In the genomic region with DNA sequence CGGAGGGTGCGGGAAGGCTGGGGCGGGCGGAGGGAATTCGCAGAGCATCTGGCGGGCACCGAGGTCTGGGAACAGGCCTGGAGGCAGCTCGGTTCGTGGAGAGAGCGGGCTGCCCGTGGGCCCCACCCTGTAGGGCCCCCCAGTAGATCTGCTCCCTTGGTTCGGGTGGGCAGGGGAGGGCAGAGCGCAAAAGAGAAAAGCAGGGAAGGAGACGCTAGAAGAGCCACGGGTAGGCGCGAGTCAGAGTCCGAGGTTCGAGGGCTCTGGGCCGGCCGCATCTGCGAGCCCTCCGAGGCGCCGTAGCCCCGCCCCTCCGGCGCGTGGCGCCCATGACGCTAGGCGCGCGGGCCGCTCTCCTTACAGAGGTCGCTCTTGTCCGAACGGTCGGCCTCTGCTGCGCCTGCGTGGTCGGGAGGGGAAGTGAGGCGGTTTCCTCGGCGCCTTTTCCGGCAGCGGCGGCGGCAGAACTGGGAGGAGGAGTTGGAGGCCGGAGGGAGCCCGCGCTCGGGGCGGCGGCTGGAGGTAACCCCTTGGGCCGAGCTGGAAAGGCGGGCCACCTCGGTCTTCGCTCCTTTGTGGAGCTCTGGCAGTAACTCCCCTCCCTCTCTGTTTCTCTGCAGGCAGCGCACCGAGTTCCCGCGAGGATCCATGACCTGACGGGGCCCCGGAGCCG, we compare ENCODE assay signal across 1 cellular context.
TF ChIP-seq lines count a peak whose summit lies in the region.

ARF6 (plus strand) TSS at position 447 of the 673 bp plus-strand sequence. CDS start 655 bp downstream, outside the sequence.

TF ChIP-seq in K562, 482 proteins besides CTCF, POLR2A, EP300 and RAD21 (continued from another document and continues in another):
- TF ChIP-seq SMAD4 (CRISPR knock-in tag; conservative IDR thresholded peaks at IDR 0.05) (peak; percentile 34; the same call in 1 of the 2 replicates), FOXM1 (IDR thresholded peaks at IDR 0.05; ENCODE audit: low read depth) (peak; percentile 4; the same call in 1 of the 2 replicates), FOXM1 (CRISPR knock-in tag; IDR thresholded peaks at IDR 0.05; ENCODE audit: low read depth) (no peak), POLR2G (IDR thresholded peaks at IDR 0.05; ENCODE audit: low read depth, low read length) (peak; percentile 97), HCFC1 (IDR thresholded peaks at IDR 0.05; ENCODE audit: low read depth, low read length) (peak; percentile 45), USF1 (CRISPR knock-in tag; IDR thresholded peaks at IDR 0.05) (0 out of 2 replicates have a peak, but pooled peaks have one; percentile 52), BCOR (IDR thresholded peaks at IDR 0.05) (peak; percentile 3; the same call in 1 of the 2 replicates), ZBED1 (IDR thresholded peaks at IDR 0.05) (0 out of 2 replicates have a peak, but pooled peaks have one; percentile 7), ZNF589 (CRISPR knock-in tag; IDR thresholded peaks at IDR 0.05; ENCODE audit: low read depth) (peak; percentile 16; the same call in 1 of the 2 replicates), ZNF133 (CRISPR knock-in tag; IDR thresholded peaks at IDR 0.05) (no peak), ETV1 (tag; conservative IDR thresholded peaks at IDR 0.05; ENCODE audit: low read depth) (peak; percentile 39; the same call in 1 of the 2 replicates), NR3C1 (CRISPR knock-in tag; IDR thresholded peaks at IDR 0.05) (no peak), U2AF2 (optimal IDR thresholded peaks at IDR 0.05; ENCODE audit: low read depth, low read length) (no peak), KDM1A (IDR thresholded peaks at IDR 0.05) (no peak), L3MBTL2 (IDR thresholded peaks at IDR 0.05) (peak; percentile 88), EP400 (IDR thresholded peaks at IDR 0.05) (peak; percentile 89), XRCC5 (IDR thresholded peaks at IDR 0.05; ENCODE audit: low read depth, low read length) (0 out of 2 replicates have a peak, but pooled peaks have one; percentile 32), TAF1 (IDR thresholded peaks at IDR 0.05; ENCODE audit: control insufficient read depth, extremely low read depth, insufficient read depth, low read length, severe bottlenecking) (peak; percentile 93), HNRNPLL (IDR thresholded peaks at IDR 0.05; ENCODE audit: low read depth, low read length, poor library complexity, severe bottlenecking) (peak; percentile 77), PURB (CRISPR knock-in tag; IDR thresholded peaks at IDR 0.05; ENCODE audit: low read depth) (no peak), MGA (IDR thresholded peaks at IDR 0.05) (peak; percentile 73), TFAM (CRISPR knock-in tag; conservative IDR thresholded peaks at IDR 0.05) (no peak), LCOR (CRISPR knock-in tag; IDR thresholded peaks at IDR 0.05) (0 out of 2 replicates have a peak, but pooled peaks have one; percentile 67), ZNF277 (CRISPR knock-in tag; IDR thresholded peaks at IDR 0.05; ENCODE audit: borderline replicate concordance) (no peak), ZNF263 (CRISPR knock-in tag; IDR thresholded peaks at IDR 0.05; ENCODE audit: borderline replicate concordance) (no peak), GTF2F1 (IDR thresholded peaks at IDR 0.05; ENCODE audit: low read depth, low read length) (no peak; the same call in 1 of the 2 replicates), MBD2 (IDR thresholded peaks at IDR 0.05; ENCODE audit: borderline replicate concordance, low read depth) (peak; percentile 43; the same call in 1 of the 2 replicates), KLF16 (IDR thresholded peaks at IDR 0.05) (0 out of 2 replicates have a peak, but pooled peaks have one; percentile 10), XRCC3 (IDR thresholded peaks at IDR 0.05) (no peak), TOE1 (IDR thresholded peaks at IDR 0.05; ENCODE audit: borderline replicate concordance) (no peak), TOE1 (CRISPR knock-in tag; IDR thresholded peaks at IDR 0.05; ENCODE audit: borderline replicate concordance, low read depth) (no peak), CBX5 (IDR thresholded peaks at IDR 0.05; ENCODE audit: borderline replicate concordance, low read depth) (no peak), CXXC5 (CRISPR knock-in tag; IDR thresholded peaks at IDR 0.05) (peak; percentile 94), PATZ1 (CRISPR knock-in tag; IDR thresholded peaks at IDR 0.05; ENCODE audit: borderline replicate concordance) (no peak), YY1 (IDR thresholded peaks at IDR 0.05; ENCODE audit: borderline replicate concordance in 1 of 3, control insufficient read depth in 1 of 3, extremely low read depth in 1 of 3, insufficient read depth in 3 of 3, insufficient read length in 1 of 3, insufficient replicate concordance in 2 of 3, low read depth in 1 of 3, low read length in 2 of 3) (peak in 2 of 3 experiments; percentile 73 to 83), TFAP4 (CRISPR knock-in tag; IDR thresholded peaks at IDR 0.05; ENCODE audit: borderline replicate concordance) (peak; percentile 68)
- TF ChIP-seq, protein P1, sequence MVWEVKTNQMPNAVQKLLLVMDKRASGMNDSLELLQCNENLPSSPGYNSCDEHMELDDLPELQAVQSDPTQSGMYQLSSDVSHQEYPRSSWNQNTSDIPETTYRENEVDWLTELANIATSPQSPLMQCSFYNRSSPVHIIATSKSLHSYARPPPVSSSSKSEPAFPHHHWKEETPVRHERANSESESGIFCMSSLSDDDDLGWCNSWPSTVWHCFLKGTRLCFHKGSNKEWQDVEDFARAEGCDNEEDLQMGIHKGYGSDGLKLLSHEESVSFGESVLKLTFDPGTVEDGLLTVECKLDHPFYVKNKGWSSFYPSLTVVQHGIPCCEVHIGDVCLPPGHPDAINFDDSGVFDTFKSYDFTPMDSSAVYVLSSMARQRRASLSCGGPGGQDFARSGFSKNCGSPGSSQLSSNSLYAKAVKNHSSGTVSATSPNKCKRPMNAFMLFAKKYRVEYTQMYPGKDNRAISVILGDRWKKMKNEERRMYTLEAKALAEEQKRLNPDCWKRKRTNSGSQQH (CRISPR knock-in tag; IDR thresholded peaks at IDR 0.05), result no peak
- TF ChIP-seq, protein P2, sequence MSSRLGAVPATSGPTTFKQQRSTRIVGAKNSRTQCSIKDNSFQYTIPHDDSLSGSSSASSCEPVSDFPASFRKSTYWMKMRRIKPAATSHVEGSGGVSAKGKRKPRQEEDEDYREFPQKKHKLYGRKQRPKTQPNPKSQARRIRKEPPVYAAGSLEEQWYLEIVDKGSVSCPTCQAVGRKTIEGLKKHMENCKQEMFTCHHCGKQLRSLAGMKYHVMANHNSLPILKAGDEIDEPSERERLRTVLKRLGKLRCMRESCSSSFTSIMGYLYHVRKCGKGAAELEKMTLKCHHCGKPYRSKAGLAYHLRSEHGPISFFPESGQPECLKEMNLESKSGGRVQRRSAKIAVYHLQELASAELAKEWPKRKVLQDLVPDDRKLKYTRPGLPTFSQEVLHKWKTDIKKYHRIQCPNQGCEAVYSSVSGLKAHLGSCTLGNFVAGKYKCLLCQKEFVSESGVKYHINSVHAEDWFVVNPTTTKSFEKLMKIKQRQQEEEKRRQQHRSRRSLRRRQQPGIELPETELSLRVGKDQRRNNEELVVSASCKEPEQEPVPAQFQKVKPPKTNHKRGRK (tag; IDR thresholded peaks at IDR 0.05), result no peak
